16 cellular contexts compared by ENCODE assay signal in the genomic region with DNA sequence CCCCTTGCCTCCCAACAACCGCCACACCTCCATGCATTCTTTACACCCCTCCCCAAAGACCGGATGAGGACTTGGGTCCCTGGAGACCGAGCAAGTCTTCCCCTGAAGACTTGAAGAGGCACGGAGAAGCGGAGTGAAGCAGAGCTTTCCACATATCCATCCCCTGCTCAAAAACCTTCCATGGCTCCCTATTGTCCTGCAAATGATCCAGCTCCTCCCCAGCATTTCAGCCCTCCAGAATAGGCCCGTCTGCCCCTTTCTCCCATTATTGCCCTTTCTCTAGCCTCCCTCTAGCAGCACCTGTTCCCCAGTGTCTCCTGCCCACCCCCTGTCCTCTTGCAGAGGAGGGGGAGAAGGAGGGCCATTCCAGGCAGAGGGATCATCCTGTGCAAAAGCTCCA. TPM values are rescaled to one million over a fixed set of nuclear protein-coding genes. Genes with fewer than 3 reads are reported as not detected.
DNase-seq lines count a peak whose midpoint lies in the region; ATAC-seq and TF ChIP-seq lines count a peak whose summit lies in the region.
"Had no signal": no experiment of that assay in that cellular context is flagged by ENCODE, and none has a peak within 500 bp of the region (broad histone marks: within the 10 kb centered on the region; RNA-seq: fewer than 3 reads in every experiment).

No MANE protein-coding gene starts in this region.

- peaks cover 7 to 25% (median 13%) of the 10 kb centered on the region in 11 experiments for H3K27me3 ChIP-seq in BLaER1 treated with 17β-estradiol and CSF1 and Interleukin-3, amounts not matched to agents 10 nM and 100 nM
- H3K27me3 ChIP-seq in neural progenitor cell, result peaks cover 8% of the 10 kb centered on the region

- H3K27me3 Mint-ChIP-seq in WTC11 (ENCODE audit: low read depth) (peaks cover 11% of the 10 kb centered on the region), neural progenitor cell (ENCODE audit: insufficient read depth, low read depth) (peaks cover 23% of the 10 kb centered on the region)

- H3K36me3 ChIP-seq in BLaER1 treated with 17β-estradiol and CSF1 and Interleukin-3, amounts not matched to agents 10 nM and 100 nM, result no peaks in the 10 kb centered on the region
- no peaks in the 10 kb centered on the region for H3K36me3 ChIP-seq in neural progenitor cell

- H3K27ac ChIP-seq in BLaER1 treated with 17β-estradiol and CSF1 and Interleukin-3, amounts not matched to agents 10 nM and 100 nM, result no peak overlapping the region
- H3K27ac ChIP-seq in neural progenitor cell, result no peak overlapping the region
- H3K27ac ChIP-seq: GM23248, HL-60, KMS-11 had no signal

- H3K36me3 Mint-ChIP-seq in WTC11, result no peaks in the 10 kb centered on the region
- no peaks in the 10 kb centered on the region for H3K36me3 Mint-ChIP-seq in neural progenitor cell
- H3K36me3 Mint-ChIP-seq: CD8-positive, alpha-beta T cell had no signal

- TF ChIP-seq CTCF in WTC11 (IDR thresholded peaks at IDR 0.05) (no peak), neural progenitor cell (IDR thresholded peaks at IDR 0.05) (no peak)

- peaks cover 0 to 36% (median 0%) of the 10 kb centered on the region in 11 experiments; a peak in 3 of 22 replicates for H4K20me1 ChIP-seq in BLaER1 treated with 17β-estradiol and CSF1 and Interleukin-3, amounts not matched to agents 10 nM and 100 nM
- H4K20me1 ChIP-seq in neural progenitor cell (ENCODE audit: low read depth), result no peaks in the 10 kb centered on the region

- H3K4me2 ChIP-seq in BLaER1 treated with 17β-estradiol and CSF1 and Interleukin-3, amounts not matched to agents 10 nM and 100 nM, result peak overlapping the region in 7 of 11 experiments; percentile 1 to 50 (median 26); a peak in 7 of 22 replicates
- H3K4me2 ChIP-seq in neural progenitor cell, result no peak overlapping the region
- H3K4me2 ChIP-seq: KMS-11 had no signal

- H3K27ac Mint-ChIP-seq in WTC11, result no peak overlapping the region
- peak overlapping the region; percentile 74 for H3K27ac Mint-ChIP-seq in neural progenitor cell
- H3K27ac Mint-ChIP-seq: CD8-positive, alpha-beta T cell had no signal

- H3K9me3 Mint-ChIP-seq in WTC11 (no peaks in the 10 kb centered on the region), neural progenitor cell (no peaks in the 10 kb centered on the region)
- H3K9me3 Mint-ChIP-seq: CD8-positive, alpha-beta T cell had no signal

- H3K4me3 ChIP-seq in BLaER1 treated with 17β-estradiol and CSF1 and Interleukin-3, amounts not matched to agents 10 nM and 100 nM, result no peak overlapping the region
- H3K4me3 ChIP-seq in neural progenitor cell, result no peak overlapping the region
- H3K4me3 ChIP-seq: GM23248 had no signal

- peaks cover 0 to 18% (median 8%) of the 10 kb centered on the region in 10 experiments; a peak in 10 of 20 replicates for H3K4me1 ChIP-seq in BLaER1 treated with 17β-estradiol and CSF1 and Interleukin-3, amounts not matched to agents 10 nM and 100 nM
- peaks cover 12% of the 10 kb centered on the region for H3K4me1 ChIP-seq in neural progenitor cell

- no peaks in the 10 kb centered on the region for H3K9me3 ChIP-seq in BLaER1 treated with 17β-estradiol and CSF1 and Interleukin-3, amounts not matched to agents 10 nM and 100 nM (replicated peaks in 1 of 11)
- no peaks in the 10 kb centered on the region for H3K9me3 ChIP-seq in neural progenitor cell (ENCODE audit: low read depth)

- CTCF ChIA-PET in WTC11 (lab: Charles Lee), result interaction anchor here (1.1 to 2.9 kb wide), 5 partner anchors 11 to 120 kb away, joined by 3 to 13 read pairs (median 4); no protein-coding TSS in a partner anchor

- POLR2A ChIA-PET in WTC11 (lab: Charles Lee), result interaction anchor here (0.6 kb wide), 1 partner anchor 415 kb away, joined by 3 read pairs; no protein-coding TSS in a partner anchor

- no peak overlapping the region for H3K9ac ChIP-seq in BLaER1 treated with 17β-estradiol and CSF1 and Interleukin-3, amounts not matched to agents 10 nM and 100 nM
- H3K9ac ChIP-seq in neural progenitor cell, result no peak overlapping the region
- H3K9ac ChIP-seq: GM23248, KMS-11 had no signal

- H3K4me1 Mint-ChIP-seq in WTC11, result peaks cover 29% of the 10 kb centered on the region
- peaks cover 20% of the 10 kb centered on the region for H3K4me1 Mint-ChIP-seq in neural progenitor cell

- H3F3A ChIP-seq in neural progenitor cell (ENCODE audit: low read depth), result peaks cover 24% of the 10 kb centered on the region

- no peaks in the 10 kb centered on the region for H3K79me2 ChIP-seq in neural progenitor cell (ENCODE audit: low read depth)

- ATAC-seq in WTC11, result no peak
- no peak for ATAC-seq in GM19328 (IDR thresholded peaks at IDR 0.05; ENCODE audit: unreplicated experiment)
- ATAC-seq: CD8-positive, alpha-beta T cell had no signal

- DNase-seq in WTC11 (ENCODE audit: low spot score), result no peak
- no peak for DNase-seq in neural progenitor cell (ENCODE audit: low spot score)
- no peak for DNase-seq in activated CD4-positive, alpha-beta T cell treated with anti-CD3 and anti-CD28 coated beads for 48 hours
- no peak for DNase-seq in DMS79 treated with DMSO at 0.1 percent for 48 hours (lab: John Stamatoyannopoulos, UW)
- DNase-seq: AML-193; Calu3; CD8-positive, alpha-beta T cell; DND-41; EL; GM23248; H7 had no signal

- no peak overlapping the region for H2AFZ ChIP-seq in neural progenitor cell (replicated peaks)
- H2AFZ ChIP-seq: GM23248 had no signal

- H3K4me3 Mint-ChIP-seq in WTC11, result no peak overlapping the region
- H3K4me3 Mint-ChIP-seq in neural progenitor cell, result no peak overlapping the region
- H3K4me3 Mint-ChIP-seq: CD8-positive, alpha-beta T cell had no signal

TF ChIP-seq in WTC11, 78 proteins besides CTCF, POLR2A, EP300 and RAD21:
- TF ChIP-seq ZNF263 (CRISPR knock-in tag; IDR thresholded peaks at IDR 0.05; ENCODE audit: low read depth) (peak; percentile 74), ZNF121 (CRISPR knock-in tag; IDR thresholded peaks at IDR 0.05) (peak; percentile 63; the same call in 1 of the 2 replicates), NFATC4 (CRISPR knock-in tag; IDR thresholded peaks at IDR 0.05) (no peak)

RNA-seq across cellular contexts. Expression of a gene that starts 59.8 kb away (rescaled TPM):
- total RNA-seq in WTC11 (2021) (0.11 to 0.16 TPM (median 0.15 TPM) in 3 replicates), neural progenitor cell (ENCODE audit: low replicate concordance) (not detected in 2 replicates)
- total RNA-seq: G401, GM23248, H7 had no signal
